Comparison of ENCODE assay signal across 8 cellular contexts in the genomic region with DNA sequence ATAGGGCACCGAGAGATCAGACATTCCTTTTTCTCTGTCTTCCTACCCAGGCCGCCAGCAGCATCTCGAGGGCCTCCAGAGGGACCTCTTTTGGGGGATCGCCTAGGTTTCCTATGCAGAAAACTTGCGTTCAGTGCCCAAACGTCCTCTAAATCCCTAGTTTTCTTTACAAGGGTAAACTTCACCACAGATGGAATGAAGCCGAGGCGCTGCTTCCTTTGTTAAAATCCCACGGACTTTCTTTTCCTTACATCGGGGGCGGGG. TPM values are rescaled to one million over a fixed set of nuclear protein-coding genes. Genes with fewer than 3 reads are reported as not detected.
DNase-seq lines count a peak whose midpoint lies in the region; TF ChIP-seq lines count a peak whose summit lies in the region.

No MANE protein-coding gene starts in this region.

- peak; percentile 1 for DNase-seq in activated effector memory CD4-positive, alpha-beta T cell treated with Interleukin-2 at 50 U/mL for 16 hours
- DNase-seq in activated effector memory CD4-positive, alpha-beta T cell treated with anti-CD3 and anti-CD28 coated beads, Interleukin-2, amount 50 U/mL, for 16 hours, result no peak
- DNase-seq in ascending aorta (ENCODE audit: low spot score in 2 of 2) (no peak), lower leg skin (ENCODE audit: low spot score in 2 of 2) (no peak), transverse colon (no peak), mesenteric fat pad (ENCODE audit: low spot score) (no peak), T1000 (lab: John Stamatoyannopoulos, UW) (no peak), RKO (ENCODE audit: low spot score) (no peak)

- H3K4me3 ChIP-seq in ascending aorta, result peak overlapping the region; percentile 86 to 98
- H3K4me3 ChIP-seq in lower leg skin (ENCODE audit: low read depth, poor library complexity, severe bottlenecking), result peak overlapping the region; percentile 92
- H3K4me3 ChIP-seq in transverse colon, result peak overlapping the region; percentile 73 to 97 (median 82)

- H3K27me3 ChIP-seq in ascending aorta, result no peaks in the 10 kb centered on the region
- no peaks in the 10 kb centered on the region for H3K27me3 ChIP-seq in transverse colon

- WGBS in lower leg skin, 2 donors, result 0 to 1% methylated on average over 11 of the region's 11 CpGs
- 0% methylated on average over 11 of the region's 11 CpGs; no CpG with 5 or more reads in 1 of the 2 donors for WGBS in transverse colon (ENCODE audit: low coverage in 1 of 2), 2 donors

- intact Hi-C loops in ascending aorta (cut with DNase I), result loop anchor here (2.0 to 10.0 kb wide), 5 partner anchors 14 to 356 kb away; a partner anchor contains a TSS
- intact Hi-C loops in lower leg skin (cut with DNase I; ENCODE audit: low total_unique reads), result no loop called here
- intact Hi-C loops in transverse colon (cut with DNase I; ENCODE audit: low total_unique reads), result loop anchor here (10.0 kb wide), 1 partner anchor 106 kb away; no protein-coding TSS in a partner anchor

- H3K4me1 ChIP-seq in ascending aorta, result peaks cover 0 to 19% of the 10 kb centered on the region in 2 donors
- H3K4me1 ChIP-seq in transverse colon, result peaks cover 3 to 43% (median 26%) of the 10 kb centered on the region in 4 donors

- H3K9me3 ChIP-seq in ascending aorta, result no peaks in the 10 kb centered on the region
- H3K9me3 ChIP-seq in transverse colon, result no peaks in the 10 kb centered on the region

- H3K36me3 ChIP-seq in ascending aorta (no peaks in the 10 kb centered on the region), transverse colon (no peaks in the 10 kb centered on the region)

- TF ChIP-seq CTCF in ascending aorta (IDR thresholded peaks at IDR 0.05) (peak in 1 of 3 experiments; percentile 14), lower leg skin (IDR thresholded peaks at IDR 0.05) (no peak), transverse colon (IDR thresholded peaks at IDR 0.05) (no peak)

- TF ChIP-seq POLR2A in lower leg skin (IDR thresholded peaks at IDR 0.05), result no peak
- no peak for TF ChIP-seq POLR2A in transverse colon (IDR thresholded peaks at IDR 0.05)

- H3K27ac ChIP-seq in ascending aorta (peak overlapping the region; percentile 98 to 100), transverse colon (peak overlapping the region; percentile 99 to 100 (median 99))

- TF ChIP-seq EP300 in transverse colon (IDR thresholded peaks at IDR 0.05; ENCODE audit: low read depth), result no peak

- in situ Hi-C loops in transverse colon (cut with MboI; ENCODE audit: low pct_ligation_motif_present in 1 of 4, low pct_unique_long_range_greater_than_20kb in 1 of 4, low sequenced_read_pairs in 3 of 4), result no loop called here

RNA-seq across cellular contexts. Expression of a gene that starts 1.0 kb away (rescaled TPM):
- total RNA-seq in ascending aorta, result 68.6 TPM
- 10 to 100 TPM; 41.2 to 64.4 (median 53.5) TPM for total RNA-seq in lower leg skin
- total RNA-seq in transverse colon, result 10 to 100 TPM; 12.7 to 70.5 (median 42.8) TPM
- total RNA-seq in mesenteric fat pad, result 162 TPM
